12 cellular contexts compared by ENCODE assay signal in the genomic region with DNA sequence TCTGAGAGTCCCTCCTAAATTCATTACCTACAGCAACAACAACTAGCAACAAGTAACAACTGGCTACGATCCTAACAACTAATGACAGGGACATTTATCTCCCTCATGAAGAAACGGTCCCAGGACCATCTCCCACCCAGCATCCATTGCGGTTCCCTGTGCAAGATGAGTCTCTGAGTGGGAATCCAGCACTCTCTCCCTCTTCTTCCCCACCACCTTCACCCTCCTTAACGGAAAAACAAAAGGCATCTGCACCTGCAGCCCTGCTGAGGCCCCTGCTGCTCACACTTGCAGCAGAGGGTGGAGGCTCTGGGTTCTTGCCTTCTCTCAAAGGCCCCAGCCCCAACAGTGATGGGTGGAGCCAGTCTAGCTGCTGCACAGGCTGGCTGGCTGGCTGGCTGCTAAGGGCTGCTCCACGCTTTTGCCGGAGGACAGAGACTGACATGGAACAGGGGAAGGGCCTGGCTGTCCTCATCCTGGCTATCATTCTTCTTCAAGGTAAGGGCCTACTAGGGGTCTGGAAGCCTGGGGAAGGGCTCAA. TPM values are rescaled to one million over a fixed set of nuclear protein-coding genes. Genes with fewer than 3 reads are reported as not detected.
A peak's percentile ranks its signal among the peaks of the same experiment; 100 is the strongest.
DNase-seq lines count a peak whose midpoint lies in the region; ATAC-seq and TF ChIP-seq lines count a peak whose summit lies in the region.
"Had no signal": no experiment of that assay in that cellular context is flagged by ENCODE, and none has a peak within 500 bp of the region (broad histone marks: within the 10 kb centered on the region; RNA-seq: fewer than 3 reads in every experiment).

A gene (plus strand): TSS at position 364 of the 541 bp plus-strand sequence. CDS start 80 bp downstream, at position 444.

- H3K9me3 ChIP-seq in endodermal cell (ENCODE audit: control insufficient read depth, low read length) = no peaks in the 10 kb centered on the region
- H3K9me3 ChIP-seq: suprapubic skin had no signal

- no peaks in the 10 kb centered on the region for H3K36me3 ChIP-seq in endodermal cell (ENCODE audit: control insufficient read depth, insufficient read depth, low read length)
- H3K36me3 ChIP-seq: suprapubic skin had no signal

- peaks cover 50% of the 10 kb centered on the region for H3K4me1 Mint-ChIP-seq in activated T-helper 17 cell treated with anti-CD3 and anti-CD28 coated beads, Interleukin-2, amount 50 U/mL, for 72 hours
- H3K4me1 Mint-ChIP-seq in naive thymus-derived CD8-positive, alpha-beta T cell = peaks cover 49 to 85% (median 54%) of the 10 kb centered on the region in 4 donors
- peaks cover 11% of the 10 kb centered on the region for H3K4me1 Mint-ChIP-seq in endodermal cell
- H3K4me1 Mint-ChIP-seq: brain had no signal

- peak within 1 kb of the TSS; percentile 91 for H3K4me3 Mint-ChIP-seq in activated T-helper 17 cell treated with anti-CD3 and anti-CD28 coated beads, Interleukin-2, amount 50 U/mL, for 72 hours
- peak within 1 kb of the TSS; percentile 87 to 99 (median 92) for H3K4me3 Mint-ChIP-seq in naive thymus-derived CD8-positive, alpha-beta T cell
- no peak within 1 kb of the TSS for H3K4me3 Mint-ChIP-seq in endodermal cell

- POLR2A ChIA-PET in naive thymus-derived CD8-positive, alpha-beta T cell (lab: Charles Lee) = interaction anchor here (0.5 to 2.6 kb wide), 8 partner anchors 9 to 525 kb away, joined by 3 to 9 read pairs (median 4); a partner anchor contains a TSS

- H3K9me3 Mint-ChIP-seq in activated T-helper 17 cell treated with anti-CD3 and anti-CD28 coated beads, Interleukin-2, amount 50 U/mL, for 72 hours = no peaks in the 10 kb centered on the region
- H3K9me3 Mint-ChIP-seq in naive thymus-derived CD8-positive, alpha-beta T cell = no peaks in the 10 kb centered on the region
- H3K9me3 Mint-ChIP-seq in endodermal cell = no peaks in the 10 kb centered on the region

- H3K4me3 ChIP-seq in endodermal cell (ENCODE audit: low read length) = no peak within 1 kb of the TSS
- H3K4me3 ChIP-seq: suprapubic skin had no signal

- peak in 3 of 4 experiments; percentile 41 to 66 (median 60) for DNase-seq in activated CD4-positive, CD25-positive, alpha-beta regulatory T cell (lab: John Stamatoyannopoulos, UW)
- DNase-seq in naive thymus-derived CD8-positive, alpha-beta T cell = peak; percentile 57 to 89 (median 68)
- DNase-seq in stimulated activated CD8-positive, alpha-beta memory T cell treated with anti-CD3 and anti-CD28 coated beads, Interleukin-7, amount 100 ng/mL, for 48 hours (ENCODE audit: extremely low read depth in 1 of 2, low read depth in 1 of 2) = peak; percentile 53 to 71
- DNase-seq in endodermal cell = no peak
- DNase-seq: DMS 273 treated with DMSO at 0.1 percent for 48 hours, glutamatergic neuron had no signal

- WGBS in endodermal cell (ENCODE audit: insufficient coverage in 1 of 2, insufficient read length in 1 of 2), 2 experiments = 85% methylated on average over 6 of the region's 6 CpGs; no CpG with 5 or more reads in 1 of the 2 experiments

- peaks cover 67% of the 10 kb centered on the region for H3K36me3 Mint-ChIP-seq in activated T-helper 17 cell treated with anti-CD3 and anti-CD28 coated beads, Interleukin-2, amount 50 U/mL, for 72 hours (ENCODE audit: low read depth)
- H3K36me3 Mint-ChIP-seq in naive thymus-derived CD8-positive, alpha-beta T cell = peaks cover 32 to 42% (median 34%) of the 10 kb centered on the region in 3 donors
- no peaks in the 10 kb centered on the region for H3K36me3 Mint-ChIP-seq in endodermal cell (ENCODE audit: low read depth)
- H3K36me3 Mint-ChIP-seq: brain had no signal

- H3K27me3 Mint-ChIP-seq in activated T-helper 17 cell treated with anti-CD3 and anti-CD28 coated beads, Interleukin-2, amount 50 U/mL, for 72 hours = no peaks in the 10 kb centered on the region
- H3K27me3 Mint-ChIP-seq in naive thymus-derived CD8-positive, alpha-beta T cell = no peaks in the 10 kb centered on the region
- peaks cover 71% of the 10 kb centered on the region for H3K27me3 Mint-ChIP-seq in endodermal cell (ENCODE audit: insufficient read depth)

- no peak for TF ChIP-seq CTCF in endodermal cell (conservative IDR thresholded peaks at IDR 0.05)

- no peak within 1 kb of the TSS for H3K9ac ChIP-seq in endodermal cell (ENCODE audit: extremely low read depth, low read length, poor library complexity, severe bottlenecking)

- H3K27ac ChIP-seq in endodermal cell (ENCODE audit: low read depth, low read length) = no peak within 1 kb of the TSS
- H3K27ac ChIP-seq: suprapubic skin had no signal

- H3K27me3 ChIP-seq in endodermal cell (ENCODE audit: control insufficient read depth, insufficient read depth, low read length, poor library complexity, severe bottlenecking) = peaks cover 53% of the 10 kb centered on the region

- peak within 1 kb of the TSS; percentile 99 for H3K27ac Mint-ChIP-seq in activated T-helper 17 cell treated with anti-CD3 and anti-CD28 coated beads, Interleukin-2, amount 50 U/mL, for 72 hours
- H3K27ac Mint-ChIP-seq in naive thymus-derived CD8-positive, alpha-beta T cell = peak within 1 kb of the TSS; percentile 97 to 100 (median 99)
- H3K27ac Mint-ChIP-seq in endodermal cell = no peak within 1 kb of the TSS
- H3K27ac Mint-ChIP-seq: brain had no signal

- peak; percentile 65 for ATAC-seq in activated T-helper 17 cell treated with anti-CD3 and anti-CD28 coated beads, Interleukin-2, amount 50 U/mL, for 72 hours (replicated peaks)
- peak; percentile 73 to 78 for ATAC-seq in naive thymus-derived CD8-positive, alpha-beta T cell
- no peak for ATAC-seq in GM21526 (IDR thresholded peaks at IDR 0.05; ENCODE audit: low FRiP score, unreplicated experiment)
- ATAC-seq in GM19328 (IDR thresholded peaks at IDR 0.05; ENCODE audit: unreplicated experiment) = no peak
- ATAC-seq in HG02763 (IDR thresholded peaks at IDR 0.05; ENCODE audit: unreplicated experiment) = no peak

- peaks cover 4% of the 10 kb centered on the region for H3K4me1 ChIP-seq in endodermal cell (ENCODE audit: control insufficient read depth, insufficient read depth, low read length)
- H3K4me1 ChIP-seq: suprapubic skin had no signal

RNA-seq across cellular contexts. Expression of the gene that starts here (rescaled TPM):
- 100 to 1,000 TPM; 103 to 140 TPM for total RNA-seq in activated T-helper 17 cell treated with anti-CD3 and anti-CD28 coated beads, Interleukin-2, amount 50 U/mL, for 72 hours
- 100 to 1,000 TPM; 202 to 209 TPM for total RNA-seq in naive thymus-derived CD8-positive, alpha-beta T cell
- polyA plus RNA-seq in naive thymus-derived CD8-positive, alpha-beta T cell = 100 to 1,000 TPM; 397 to 400 (median 397) TPM
- total RNA-seq in endodermal cell = not detected
- not detected for polyA plus RNA-seq in endodermal cell (2013, experiment 1 of 2)
- polyA plus RNA-seq in endodermal cell (2013, experiment 2 of 2) = not detected

Comparison
In these comparisons a context has a peak if more than half of its experiments do, and no peak if none do; other contexts are left out.
1. RNA of the gene that starts here (total RNA-seq): 202 to 209 TPM in naive thymus-derived CD8-positive, alpha-beta T cell and 103 to 140 TPM in activated T-helper 17 cell treated with anti-CD3 and anti-CD28 coated beads, Interleukin-2, amount 50 U/mL, for 72 hours; not detected in endodermal cell; every median in the first group is over 100 times any median in the second.
2. ATAC-seq: peak in activated T-helper 17 cell treated with anti-CD3 and anti-CD28 coated beads, Interleukin-2, amount 50 U/mL, for 72 hours (single experiment) and naive thymus-derived CD8-positive, alpha-beta T cell (2 of 2); none in GM21526 (single experiment), GM19328 (single experiment) and HG02763 (single experiment).